Comparison of ENCODE assay signal across 12 cellular contexts in genomic region chr11:12801976-12802375, GRCh38.
A peak's percentile ranks its signal among the peaks of the same experiment; 100 is the strongest.
DNase-seq lines count a peak whose midpoint lies in the region; ATAC-seq and TF ChIP-seq lines count a peak whose summit lies in the region.
"Had no signal": no experiment of that assay in that cellular context is flagged by ENCODE, and none has a peak within 500 bp of the region (broad histone marks: within the 10 kb centered on the region; RNA-seq: fewer than 3 reads in every experiment).

No MANE protein-coding gene starts in this region.

- CTCF ChIA-PET in SK-N-SH (lab: Yijun Ruan, JAX) = interaction anchor here (1.3 to 1.9 kb wide), 4 partner anchors 87 to 471 kb away, joined by 3 to 5 read pairs (median 4); no protein-coding TSS in a partner anchor
- CTCF ChIA-PET in MCF 10A (lab: Yijun Ruan, JAX) = interaction anchor here (0.7 to 1.2 kb wide), 2 partner anchors 87 to 89 kb away, joined by 3 to 5 read pairs; no protein-coding TSS in a partner anchor
- CTCF ChIA-PET in activated CD8-positive, alpha-beta T cell treated with anti-CD3 and anti-CD28 coated beads for 36 hours (lab: Charles Lee) = no interaction called here
- CTCF ChIA-PET in activated CD4-positive, alpha-beta memory T cell treated with anti-CD3 and anti-CD28 coated beads, Interleukin-2, amount 10 ng/mL, durations not matched to agents 7 days and 5 days (lab: Charles Lee) = no interaction called here

- peaks cover 70% of the 10 kb centered on the region for H3K4me1 Mint-ChIP-seq in MCF 10A (ENCODE audit: insufficient read depth, unreplicated experiment)
- H3K4me1 Mint-ChIP-seq in activated CD8-positive, alpha-beta T cell treated with anti-CD3 and anti-CD28 coated beads for 36 hours (ENCODE audit: low read depth) = no peaks in the 10 kb centered on the region
- H3K4me1 Mint-ChIP-seq in activated CD4-positive, alpha-beta memory T cell treated with anti-CD3 and anti-CD28 coated beads, Interleukin-2, amount 10 ng/mL, durations not matched to agents 7 days and 5 days = no peaks in the 10 kb centered on the region

- H3K79me2 ChIP-seq in SK-N-SH (ENCODE audit: insufficient read depth) = peaks cover 100% of the 10 kb centered on the region

- H3F3A ChIP-seq in SK-N-SH (replicated peaks; ENCODE audit: insufficient read depth) = peaks cover 30% of the 10 kb centered on the region

- H3K4me3 ChIP-seq in SK-N-SH (ENCODE audit: low read depth in 2 of 2, low read length in 1 of 2) = no peak overlapping the region
- no peak overlapping the region for H3K4me3 ChIP-seq in muscle layer of colon (ENCODE audit: low read depth in 1 of 2, low read length in 2 of 2)
- no peak overlapping the region for H3K4me3 ChIP-seq in upper lobe of left lung
- H3K4me3 ChIP-seq: K562 had no signal

- no peak for TF ChIP-seq CTCF in SK-N-SH (IDR thresholded peaks at IDR 0.05)
- TF ChIP-seq CTCF in MCF 10A (IDR thresholded peaks at IDR 0.05; ENCODE audit: unreplicated experiment) = no peak
- TF ChIP-seq CTCF in upper lobe of left lung (IDR thresholded peaks at IDR 0.05) = no peak
- TF ChIP-seq CTCF in activated CD8-positive, alpha-beta T cell treated with anti-CD3 and anti-CD28 coated beads for 36 hours (IDR thresholded peaks at IDR 0.05) = no peak

- intact Hi-C loops in MCF 10A (cut with micrococcal nuclease) = loop anchor here (5.0 kb wide), 1 partner anchor 265 kb away; no protein-coding TSS in a partner anchor
- intact Hi-C loops in activated CD8-positive, alpha-beta T cell treated with anti-CD3 and anti-CD28 coated beads for 36 hours (cut with micrococcal nuclease) = no loop called here

- H3K27me3 ChIP-seq in SK-N-SH (ENCODE audit: insufficient read depth) = no peaks in the 10 kb centered on the region
- H3K27me3 ChIP-seq in muscle layer of colon (ENCODE audit: control insufficient read depth in 1 of 2, insufficient read depth in 2 of 2, low read length in 2 of 2) = no peaks in the 10 kb centered on the region
- no peaks in the 10 kb centered on the region for H3K27me3 ChIP-seq in upper lobe of left lung

- TF ChIP-seq RAD21 in SK-N-SH (IDR thresholded peaks at IDR 0.05; ENCODE audit: low read length) = no peak

- POLR2A ChIA-PET in SK-N-SH (lab: Yijun Ruan, JAX) (interaction anchor here (0.8 to 3.4 kb wide), 2 partner anchors 12 to 82 kb away, joined by 3 to 13 read pairs; no protein-coding TSS in a partner anchor), MCF 10A (lab: Yijun Ruan, JAX) (interaction anchor here (0.7 to 7.9 kb wide), 15 partner anchors 8 to 413 kb away, joined by 3 to 93 read pairs (median 11); partner anchors contain the start of gene TEAD1)
- POLR2A ChIA-PET in activated CD8-positive, alpha-beta T cell treated with anti-CD3 and anti-CD28 coated beads for 36 hours (lab: Charles Lee) = no interaction called here
- POLR2A ChIA-PET in activated CD4-positive, alpha-beta memory T cell treated with anti-CD3 and anti-CD28 coated beads, Interleukin-2, amount 10 ng/mL, durations not matched to agents 7 days and 5 days (lab: Charles Lee) = no interaction called here

- no peak overlapping the region for H3K9ac ChIP-seq in SK-N-SH
- no peak overlapping the region for H3K9ac ChIP-seq in muscle layer of colon (ENCODE audit: low read length)

- H3K4me2 ChIP-seq in SK-N-SH = no peak overlapping the region

- WGBS in SK-N-SH (ENCODE audit: low lambda C conversion rate) = 91% methylated on average over 1 of the region's 1 CpG
- WGBS in upper lobe of left lung, 2 donors = 70 to 87% methylated on average over 1 of the region's 1 CpG

- no peak overlapping the region for H3K4me3 Mint-ChIP-seq in MCF 10A (ENCODE audit: unreplicated experiment)
- no peak overlapping the region for H3K4me3 Mint-ChIP-seq in activated CD8-positive, alpha-beta T cell treated with anti-CD3 and anti-CD28 coated beads for 36 hours
- no peak overlapping the region for H3K4me3 Mint-ChIP-seq in activated CD4-positive, alpha-beta memory T cell treated with anti-CD3 and anti-CD28 coated beads, Interleukin-2, amount 10 ng/mL, durations not matched to agents 7 days and 5 days
- H3K4me3 Mint-ChIP-seq: activated T-cell treated with anti-CD3 and anti-CD28 coated beads, Interleukin-2, amount 50 U/mL, for 24 hours; naive thymus-derived CD4-positive, alpha-beta T cell had no signal

- H3K27ac ChIP-seq in SK-N-SH (ENCODE audit: low read depth in 2 of 2, low read length in 1 of 2) (peak overlapping the region; percentile 78 to 95), muscle layer of colon (ENCODE audit: low read depth, low read length) (peak overlapping the region; percentile 9), upper lobe of left lung (peak overlapping the region; percentile 27 to 74 (median 41))

- no peaks in the 10 kb centered on the region for H3K9me3 Mint-ChIP-seq in MCF 10A (ENCODE audit: unreplicated experiment)
- no peaks in the 10 kb centered on the region for H3K9me3 Mint-ChIP-seq in activated CD8-positive, alpha-beta T cell treated with anti-CD3 and anti-CD28 coated beads for 36 hours
- no peaks in the 10 kb centered on the region for H3K9me3 Mint-ChIP-seq in activated CD4-positive, alpha-beta memory T cell treated with anti-CD3 and anti-CD28 coated beads, Interleukin-2, amount 10 ng/mL, durations not matched to agents 7 days and 5 days
- H3K9me3 Mint-ChIP-seq: activated T-cell treated with anti-CD3 and anti-CD28 coated beads, Interleukin-2, amount 50 U/mL, for 24 hours had no signal

- H3K4me1 ChIP-seq in SK-N-SH (ENCODE audit: control insufficient read depth in 1 of 2, insufficient read depth in 2 of 2, low read depth in 1 of 2, low read length in 1 of 2) = peaks cover 56 to 78% of the 10 kb centered on the region in 2 experiments
- H3K4me1 ChIP-seq in muscle layer of colon (ENCODE audit: insufficient read depth, low read length) = peaks cover 67% of the 10 kb centered on the region
- H3K4me1 ChIP-seq in upper lobe of left lung = peaks cover 17 to 58% (median 39%) of the 10 kb centered on the region in 4 donors

- H3K36me3 ChIP-seq in SK-N-SH (replicated peaks in 1 of 2; ENCODE audit: control insufficient read depth in 1 of 2, insufficient read depth in 2 of 2, low read length in 1 of 2) (peaks cover 3 to 11% of the 10 kb centered on the region in 2 experiments), muscle layer of colon (ENCODE audit: insufficient read depth, low read length) (no peaks in the 10 kb centered on the region), upper lobe of left lung (no peaks in the 10 kb centered on the region)

- no peaks in the 10 kb centered on the region for H3K27me3 Mint-ChIP-seq in MCF 10A (ENCODE audit: insufficient read depth, unreplicated experiment)
- H3K27me3 Mint-ChIP-seq in activated CD8-positive, alpha-beta T cell treated with anti-CD3 and anti-CD28 coated beads for 36 hours = peaks cover 44% of the 10 kb centered on the region
- peaks cover 59% of the 10 kb centered on the region for H3K27me3 Mint-ChIP-seq in activated CD4-positive, alpha-beta memory T cell treated with anti-CD3 and anti-CD28 coated beads, Interleukin-2, amount 10 ng/mL, durations not matched to agents 7 days and 5 days

- no peaks in the 10 kb centered on the region for H3K9me2 ChIP-seq in SK-N-SH

- peak overlapping the region; percentile 91 for H3K27ac Mint-ChIP-seq in MCF 10A (ENCODE audit: low read depth, unreplicated experiment)
- no peak overlapping the region for H3K27ac Mint-ChIP-seq in activated CD8-positive, alpha-beta T cell treated with anti-CD3 and anti-CD28 coated beads for 36 hours
- no peak overlapping the region for H3K27ac Mint-ChIP-seq in activated CD4-positive, alpha-beta memory T cell treated with anti-CD3 and anti-CD28 coated beads, Interleukin-2, amount 10 ng/mL, durations not matched to agents 7 days and 5 days
- H3K27ac Mint-ChIP-seq: activated T-cell treated with anti-CD3 and anti-CD28 coated beads, Interleukin-2, amount 50 U/mL, for 24 hours; naive thymus-derived CD4-positive, alpha-beta T cell had no signal

- DNase-seq in SK-N-SH = no peak
- no peak for DNase-seq in MCF 10A (ENCODE audit: unreplicated experiment)
- DNase-seq in upper lobe of left lung = no peak
- DNase-seq in activated CD8-positive, alpha-beta T cell treated with anti-CD3 and anti-CD28 coated beads for 36 hours = no peak
- DNase-seq in stimulated activated naive CD4-positive, alpha-beta T cell (lab: John Stamatoyannopoulos, UW) = no peak
- no peak for DNase-seq in activated CD4-positive, alpha-beta memory T cell treated with anti-CD3 and anti-CD28 coated beads, Interleukin-2, amount 10 ng/mL, durations not matched to agents 7 days and 5 days
- DNase-seq: activated CD4-positive, CD25-positive, alpha-beta regulatory T cell treated with anti-CD3 and anti-CD28 coated beads, Interleukin-2, amount 50 U/mL, for 72 hours; activated T-cell treated with anti-CD3 and anti-CD28 coated beads, Interleukin-2, amount 50 U/mL, for 24 hours; naive thymus-derived CD4-positive, alpha-beta T cell had no signal

- BruUV-seq in MCF 10A (replicated peaks; lab: Mats Ljungman, UMichigan) = no TSS peak

- H2AFZ ChIP-seq in SK-N-SH (ENCODE audit: low read depth) = no peak overlapping the region

- no peak for TF ChIP-seq EP300 in SK-N-SH (IDR thresholded peaks at IDR 0.05; ENCODE audit: borderline replicate concordance in 1 of 2, low read depth in 1 of 2, low read length in 1 of 2)
- TF ChIP-seq EP300 in upper lobe of left lung (IDR thresholded peaks at IDR 0.05) = no peak

- ATAC-seq in SK-N-SH treated with all-trans-retinoic acid at 6 μM for 48 hours = no peak
- ATAC-seq in upper lobe of left lung (ENCODE audit: low FRiP score in 2 of 2) = no peak
- ATAC-seq in activated CD8-positive, alpha-beta T cell treated with anti-CD3 and anti-CD28 coated beads for 36 hours = no peak
- ATAC-seq: naive thymus-derived CD4-positive, alpha-beta T cell had no signal

- peaks cover 71% of the 10 kb centered on the region for H4K20me1 ChIP-seq in SK-N-SH (ENCODE audit: insufficient read depth)

- H3K9me3 ChIP-seq in SK-N-SH (no peaks in the 10 kb centered on the region), muscle layer of colon (ENCODE audit: low read length) (no peaks in the 10 kb centered on the region), upper lobe of left lung (no peaks in the 10 kb centered on the region)

- no peak for TF ChIP-seq POLR2A in upper lobe of left lung (IDR thresholded peaks at IDR 0.05)

- H3K36me3 Mint-ChIP-seq in MCF 10A (ENCODE audit: insufficient read depth, unreplicated experiment) = peaks cover 8% of the 10 kb centered on the region
- no peaks in the 10 kb centered on the region for H3K36me3 Mint-ChIP-seq in activated CD8-positive, alpha-beta T cell treated with anti-CD3 and anti-CD28 coated beads for 36 hours (ENCODE audit: low read depth)
- H3K36me3 Mint-ChIP-seq in activated CD4-positive, alpha-beta memory T cell treated with anti-CD3 and anti-CD28 coated beads, Interleukin-2, amount 10 ng/mL, durations not matched to agents 7 days and 5 days (ENCODE audit: low read depth) = no peaks in the 10 kb centered on the region

TF ChIP-seq in SK-N-SH, 30 proteins besides CTCF, POLR2A, EP300 and RAD21 (continues in another document):
- TF ChIP-seq ELF1 (IDR thresholded peaks at IDR 0.05) (no peak), RFX5 (IDR thresholded peaks at IDR 0.05; ENCODE audit: low read length) (no peak), FOSL2 (IDR thresholded peaks at IDR 0.05; ENCODE audit: borderline replicate concordance, low read depth) (no peak)

TF ChIP-seq in SK-N-SH treated with all-trans-retinoic acid at 6 μM for 48 hours, 23 proteins besides CTCF, POLR2A, EP300 and RAD21 (continues in another document):
- no peak for TF ChIP-seq ZFP30 (CRISPR knock-in tag; IDR thresholded peaks at IDR 0.05)
- no peak for TF ChIP-seq TCF4 (CRISPR knock-in tag; IDR thresholded peaks at IDR 0.05; ENCODE audit: borderline replicate concordance)
- TF ChIP-seq TOX (CRISPR knock-in tag; IDR thresholded peaks at IDR 0.05; ENCODE audit: borderline replicate concordance) = no peak

Comparison
In these comparisons a context has a peak if more than half of its experiments do, and no peak if none do; other contexts are left out.
1. H3K27ac ChIP-seq: peak in every context shown above with its lines; median percentile 86 in SK-N-SH; 41 in upper lobe of left lung; 9 in muscle layer of colon.
2. CTCF ChIA-PET loops: an anchor here in SK-N-SH (1.3 to 1.9 kb wide) and MCF 10A (0.7 to 1.2 kb wide); none called in activated CD8-positive, alpha-beta T cell treated with anti-CD3 and anti-CD28 coated beads for 36 hours and activated CD4-positive, alpha-beta memory T cell treated with anti-CD3 and anti-CD28 coated beads, Interleukin-2, amount 10 ng/mL, durations not matched to agents 7 days and 5 days.
3. POLR2A ChIA-PET loops: an anchor here in SK-N-SH (0.8 to 3.4 kb wide) and MCF 10A (0.7 to 7.9 kb wide); none called in activated CD8-positive, alpha-beta T cell treated with anti-CD3 and anti-CD28 coated beads for 36 hours and activated CD4-positive, alpha-beta memory T cell treated with anti-CD3 and anti-CD28 coated beads, Interleukin-2, amount 10 ng/mL, durations not matched to agents 7 days and 5 days.